21 cellular contexts compared by ENCODE assay signal in the genomic region with DNA sequence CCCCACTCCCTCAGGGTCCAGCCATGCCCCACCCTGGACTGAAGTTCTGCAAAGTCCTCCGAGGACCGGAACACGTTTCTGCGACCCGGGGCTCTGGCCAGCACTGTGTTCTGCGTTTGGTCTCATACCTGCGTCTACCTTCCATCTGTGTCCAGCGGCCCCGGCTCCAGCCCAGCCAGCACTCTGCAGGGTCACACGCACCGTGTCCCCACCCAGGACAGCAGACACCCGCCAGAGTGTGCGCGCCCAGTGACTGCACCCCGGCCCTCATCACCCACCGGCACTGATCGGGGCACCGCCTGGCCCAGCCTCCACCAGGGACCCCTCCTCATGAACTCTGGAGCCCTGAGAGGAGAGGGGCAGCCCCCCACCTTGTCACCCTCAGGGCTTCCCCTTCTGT. TPM values are rescaled to one million over a fixed set of nuclear protein-coding genes. Genes with fewer than 3 reads are reported as not detected.
DNase-seq lines count a peak whose midpoint lies in the region; ATAC-seq, FAIRE-seq and TF ChIP-seq lines count a peak whose summit lies in the region.
"Had no signal": no experiment of that assay in that cellular context is flagged by ENCODE, and none has a peak within 500 bp of the region (broad histone marks: within the 10 kb centered on the region; RNA-seq: fewer than 3 reads in every experiment).

No MANE protein-coding gene starts in this region.

- H3K27ac Mint-ChIP-seq in naive thymus-derived CD4-positive, alpha-beta T cell, result no peak overlapping the region
- H3K27ac Mint-ChIP-seq in type B pancreatic cell (peak overlapping the region; percentile 59), endothelial cell (ENCODE audit: unreplicated experiment) (no peak overlapping the region)
- H3K27ac Mint-ChIP-seq: CD4-positive, alpha-beta T cell had no signal

- peaks cover 28% of the 10 kb centered on the region for H3F3A ChIP-seq in SK-N-SH (replicated peaks; ENCODE audit: insufficient read depth)

- ATAC-seq in SK-N-SH treated with all-trans-retinoic acid at 6 μM for 48 hours (peak; percentile 17), K562 (peak; percentile 36), HG02973 (IDR thresholded peaks at IDR 0.05; ENCODE audit: unreplicated experiment) (no peak)
- peak; percentile 11 for ATAC-seq in naive thymus-derived CD4-positive, alpha-beta T cell
- ATAC-seq: Right ventricle myocardium inferior had no signal

- TF ChIP-seq RAD21 in SK-N-SH (IDR thresholded peaks at IDR 0.05; ENCODE audit: low read length), result no peak
- no peak for TF ChIP-seq RAD21 in K562 (CRISPR knock-in tag; conservative IDR thresholded peaks at IDR 0.05 in 1 of 2, IDR thresholded peaks at IDR 0.05 in 1 of 2)

- H2AFZ ChIP-seq in SK-N-SH (ENCODE audit: low read depth) (no peak overlapping the region), K562 (ENCODE audit: low read depth, low read length) (no peak overlapping the region)

- no peak overlapping the region for H3K9ac ChIP-seq in SK-N-SH
- no peak overlapping the region; a peak in 1 of 4 replicates for H3K9ac ChIP-seq in K562 (ENCODE audit: insufficient read depth in 1 of 2, low read depth in 2 of 2, low read length in 2 of 2)

- H3K36me3 ChIP-seq in SK-N-SH (replicated peaks in 1 of 2; ENCODE audit: control insufficient read depth in 1 of 2, insufficient read depth in 2 of 2, low read length in 1 of 2), result peaks cover 8% of the 10 kb centered on the region in 2 experiments
- H3K36me3 ChIP-seq in K562 (ENCODE audit: control insufficient read depth, insufficient read depth, low read length), result no peaks in the 10 kb centered on the region
- H3K36me3 ChIP-seq in naive thymus-derived CD4-positive, alpha-beta T cell (ENCODE audit: control insufficient read depth in 2 of 3, insufficient read depth in 3 of 3, low read length in 3 of 3), result peaks cover 0 to 8% (median 0%) of the 10 kb centered on the region in 3 experiments
- H3K36me3 ChIP-seq: BE2C had no signal

- H3K4me3 ChIP-seq in SK-N-SH (ENCODE audit: low read depth in 2 of 2, low read length in 1 of 2), result no peak overlapping the region
- H3K4me3 ChIP-seq in K562, result no peak overlapping the region
- no peak overlapping the region for H3K4me3 ChIP-seq in naive thymus-derived CD4-positive, alpha-beta T cell (ENCODE audit: low read length)

- CTCF ChIA-PET in SK-N-SH (lab: Yijun Ruan, JAX) (no interaction called here), K562 (lab: Yijun Ruan, JAX; ENCODE audit: low intra/inter-chr PET ratio) (no interaction called here)
- CTCF ChIA-PET in naive thymus-derived CD4-positive, alpha-beta T cell (lab: Charles Lee), result no interaction called here

- FAIRE-seq in K562 (lab: Jason Lieb, UNC), result no peak
- FAIRE-seq: GM19239, RCC 7860 had no signal

- H3K27me3 ChIP-seq in SK-N-SH (ENCODE audit: insufficient read depth) (no peaks in the 10 kb centered on the region), K562 (ENCODE audit: control insufficient read depth in 2 of 2, insufficient read depth in 2 of 2, low read length in 2 of 2) (peaks cover 0 to 51% of the 10 kb centered on the region in 2 experiments; a peak in 3 of 5 replicates)
- no peaks in the 10 kb centered on the region for H3K27me3 ChIP-seq in naive thymus-derived CD4-positive, alpha-beta T cell (ENCODE audit: control insufficient read depth in 2 of 2, insufficient read depth in 2 of 2, low read length in 2 of 2)
- H3K27me3 ChIP-seq: BE2C had no signal

- peaks cover 0 to 2% (median 0%) of the 10 kb centered on the region in 11 donors for H3K9me3 Mint-ChIP-seq in naive thymus-derived CD4-positive, alpha-beta T cell
- H3K9me3 Mint-ChIP-seq in type B pancreatic cell, result no peaks in the 10 kb centered on the region
- H3K9me3 Mint-ChIP-seq in endothelial cell (ENCODE audit: unreplicated experiment), result no peaks in the 10 kb centered on the region
- H3K9me3 Mint-ChIP-seq: CD4-positive, alpha-beta T cell had no signal

- TF ChIP-seq CTCF in SK-N-SH (IDR thresholded peaks at IDR 0.05), result no peak
- no peak for TF ChIP-seq CTCF in K562 (IDR thresholded peaks at IDR 0.05 in 2 of 3, conservative IDR thresholded peaks at IDR 0.05 in 1 of 3; ENCODE audit: insufficient read depth in 2 of 3, low read depth in 1 of 3, low read length in 3 of 3)
- TF ChIP-seq CTCF in type B pancreatic cell (conservative IDR thresholded peaks at IDR 0.05), result no peak
- no peak for TF ChIP-seq CTCF in endothelial cell (IDR thresholded peaks at IDR 0.05; ENCODE audit: unreplicated experiment)

- BruUV-seq in K562 (replicated peaks; lab: Mats Ljungman, UMichigan), result no TSS peak

- TF ChIP-seq EP300 in SK-N-SH (IDR thresholded peaks at IDR 0.05; ENCODE audit: borderline replicate concordance in 1 of 2, low read depth in 1 of 2, low read length in 1 of 2) (no peak), K562 (IDR thresholded peaks at IDR 0.05; ENCODE audit: low read length) (no peak)

- H3K4me2 ChIP-seq in SK-N-SH (no peak overlapping the region), K562 (ENCODE audit: insufficient read depth, low read length) (no peak overlapping the region)

- no peak overlapping the region for H3K4me3 Mint-ChIP-seq in naive thymus-derived CD4-positive, alpha-beta T cell
- H3K4me3 Mint-ChIP-seq in type B pancreatic cell (no peak overlapping the region), endothelial cell (ENCODE audit: unreplicated experiment) (no peak overlapping the region)
- H3K4me3 Mint-ChIP-seq: CD4-positive, alpha-beta T cell had no signal

- in situ Hi-C loops in K562 (cut with MboI), result no loop called here

- no peaks in the 10 kb centered on the region for H3K4me1 ChIP-seq in SK-N-SH (ENCODE audit: control insufficient read depth in 1 of 2, insufficient read depth in 2 of 2, low read depth in 1 of 2, low read length in 1 of 2)
- H3K4me1 ChIP-seq in K562 (replicated peaks in 1 of 2; ENCODE audit: control insufficient read depth in 2 of 2, insufficient read depth in 2 of 2, low read length in 2 of 2), result peaks cover 0 to 29% of the 10 kb centered on the region in 2 experiments; a peak in 2 of 5 replicates
- H3K4me1 ChIP-seq in naive thymus-derived CD4-positive, alpha-beta T cell (ENCODE audit: control insufficient read depth in 2 of 2, insufficient read depth in 2 of 2, low read length in 2 of 2), result peaks cover 0 to 1% of the 10 kb centered on the region in 2 donors
- H3K4me1 ChIP-seq: BE2C, Caco-2 had no signal

- POLR2A ChIA-PET in SK-N-SH (lab: Yijun Ruan, JAX), result no interaction called here
- POLR2A ChIA-PET in K562 (lab: Yijun Ruan, JAX), result no interaction called here
- POLR2A ChIA-PET in naive thymus-derived CD4-positive, alpha-beta T cell (lab: Charles Lee), result no interaction called here

- DNase-seq in SK-N-SH, result no peak
- no peak for DNase-seq in K562 (ENCODE audit: extremely low read depth in 1 of 4, low spot score in 3 of 4)
- no peak for DNase-seq in naive thymus-derived CD4-positive, alpha-beta T cell
- no peak for DNase-seq in type B pancreatic cell (ENCODE audit: extremely low spot score, unreplicated experiment)
- no peak for DNase-seq in endothelial cell (ENCODE audit: low spot score)
- no peak for DNase-seq in germinal center (ENCODE audit: low spot score)
- DNase-seq: BE2C; Caco-2; CD4-positive, alpha-beta T cell; DMS153; GDM1; GOT3; KG1; MV-4-11; NCI-H1694 treated with DMSO at 0.1 percent for 48 hours had no signal

- H3K79me2 ChIP-seq in SK-N-SH (ENCODE audit: insufficient read depth) (no peaks in the 10 kb centered on the region), K562 (ENCODE audit: control insufficient read depth, insufficient read depth, low read length) (no peaks in the 10 kb centered on the region)

- H4K20me1 ChIP-seq in SK-N-SH (ENCODE audit: insufficient read depth), result 0 out of 2 replicates have a peak, but pooled peaks cover 3% of the 10 kb centered on the region
- no peaks in the 10 kb centered on the region for H4K20me1 ChIP-seq in K562 (replicated peaks; ENCODE audit: control insufficient read depth, insufficient read depth, low read length)

- no peaks in the 10 kb centered on the region for H3K9me2 ChIP-seq in SK-N-SH

- peaks cover 0 to 10% (median 3%) of the 10 kb centered on the region in 5 donors for H3K27me3 Mint-ChIP-seq in naive thymus-derived CD4-positive, alpha-beta T cell
- no peaks in the 10 kb centered on the region for H3K27me3 Mint-ChIP-seq in type B pancreatic cell
- peaks cover 12% of the 10 kb centered on the region for H3K27me3 Mint-ChIP-seq in endothelial cell (ENCODE audit: unreplicated experiment)
- H3K27me3 Mint-ChIP-seq: CD4-positive, alpha-beta T cell had no signal

- intact Hi-C loops in K562 (cut with micrococcal nuclease), result no loop called here
- intact Hi-C loops in naive thymus-derived CD4-positive, alpha-beta T cell (cut with micrococcal nuclease), result no loop called here

- no peaks in the 10 kb centered on the region for H3K9me1 ChIP-seq in K562 (ENCODE audit: control insufficient read depth, insufficient read depth, low read length)

- TF ChIP-seq POLR2A in K562 (conservative IDR thresholded peaks at IDR 0.05), result no peak

- 93% methylated on average over 18 of the region's 18 CpGs for WGBS in SK-N-SH (ENCODE audit: low lambda C conversion rate)
- WGBS in K562 (ENCODE audit: insufficient coverage, low coverage, missing lambda C conversion rate), result 40% methylated on average over 13 of the region's 18 CpGs

- peaks cover 0 to 3% (median under 1%) of the 10 kb centered on the region in 5 donors for H3K36me3 Mint-ChIP-seq in naive thymus-derived CD4-positive, alpha-beta T cell
- H3K36me3 Mint-ChIP-seq in type B pancreatic cell (peaks cover 4% of the 10 kb centered on the region), endothelial cell (ENCODE audit: low read depth, unreplicated experiment) (no peaks in the 10 kb centered on the region)

- H3K9me3 ChIP-seq in SK-N-SH (no peaks in the 10 kb centered on the region), K562 (replicated peaks; ENCODE audit: control insufficient read depth, insufficient read depth, low read depth, low read length) (no peaks in the 10 kb centered on the region)
- H3K9me3 ChIP-seq in naive thymus-derived CD4-positive, alpha-beta T cell (ENCODE audit: control insufficient read depth in 2 of 3, low read length in 3 of 3), result no peaks in the 10 kb centered on the region
- H3K9me3 ChIP-seq: BE2C, Caco-2 had no signal

- no peak overlapping the region for H3K27ac ChIP-seq in SK-N-SH (ENCODE audit: low read depth in 2 of 2, low read length in 1 of 2)
- H3K27ac ChIP-seq in K562 (ENCODE audit: extremely low read depth, low read depth, low read length), result no peak overlapping the region
- no peak overlapping the region for H3K27ac ChIP-seq in naive thymus-derived CD4-positive, alpha-beta T cell (ENCODE audit: low read depth, low read length)
- H3K27ac ChIP-seq: 22Rv1 had no signal

- H3K4me1 Mint-ChIP-seq in naive thymus-derived CD4-positive, alpha-beta T cell, result peaks cover 0 to 4% (median 2%) of the 10 kb centered on the region in 7 donors
- H3K4me1 Mint-ChIP-seq in type B pancreatic cell (ENCODE audit: unreplicated experiment) (no peaks in the 10 kb centered on the region), endothelial cell (ENCODE audit: unreplicated experiment) (no peaks in the 10 kb centered on the region)

RNA-seq across cellular contexts. Expression of a gene that starts 20.3 kb away (rescaled TPM):
- 11.2 and 12.3 TPM in 2 replicates for polyA plus RNA-seq in SK-N-SH (2012; rRNA removed)
- 4.4 and 8.9 TPM in 2 replicates for polyA plus RNA-seq in SK-N-SH (2012; cell fraction: cytosol; rRNA removed)
- 18.5 and 19.4 TPM in 2 replicates for polyA plus RNA-seq in SK-N-SH (2012; cell fraction: nucleus; rRNA removed)
- total RNA-seq in K562 (2011; cell fraction: chromatin; rRNA removed; ENCODE audit: low replicate concordance), result 2.7 and 9.3 TPM in 2 replicates
- total RNA-seq in K562 (2011; cell fraction: nucleolus; rRNA removed), result 2.4 and 3.3 TPM in 2 replicates
- 3.4 and 3.6 TPM in 2 replicates for total RNA-seq in K562 (2011; cell fraction: nucleoplasm; rRNA removed)
- total RNA-seq in K562 (2014; rRNA removed), result 0.77 and 2.3 TPM in 2 replicates
- total RNA-seq in K562 (2014; rRNA removed; fragmentation: Illumina TruSeq; extraction: Trizol), result 0.03 and 0.29 TPM in 2 replicates
- 0.14 and 0.19 TPM in 2 replicates for total RNA-seq in K562 (2015; rRNA removed; fragmentation: Illumina TruSeq; extraction: Trizol)
- total RNA-seq in K562 (2021), result 1.2 and 1.4 TPM in 2 replicates
- 1.1 and 1.2 TPM in 2 replicates for polyA plus RNA-seq in K562 (2011; rRNA removed)
- polyA plus RNA-seq in K562 (2011; cell fraction: cytosol; rRNA removed), result 0.80 and 4.7 TPM in 2 replicates
- polyA plus RNA-seq in K562 (2011; cell fraction: nucleus; rRNA removed), result 1.7 and 4.8 TPM in 2 replicates
- polyA plus RNA-seq in K562 (2012), result 0.60 and 0.78 TPM in 2 replicates
- 0.37 and 1.1 TPM in 2 replicates for polyA plus RNA-seq in K562 (2014; fragmentation: Illumina TruSeq; extraction: Trizol)
- polyA plus RNA-seq in K562 (2014; fragmentation: Nextera tagmentation; extraction: Ambion mirVana), result under 1 TPM; 0.01 to 0.03 TPM
- polyA plus RNA-seq in K562 (2014; rRNA removed), result 0.82 and 1.2 TPM in 2 replicates
- polyA minus RNA-seq in K562 (2011; rRNA and poly(A)+ RNA removed), result 0.36 and 2.3 TPM in 2 replicates
- 0.86 and 4.1 TPM in 2 replicates for polyA minus RNA-seq in K562 (2011; cell fraction: cytosol; rRNA and poly(A)+ RNA removed)
- polyA minus RNA-seq in K562 (2011; cell fraction: nucleus; rRNA and poly(A)+ RNA removed), result 0.44 and 0.54 TPM in 2 replicates
- 1 to 10 TPM in 1 of 5 experiments, under 1 TPM in 4; 0.11 to 1.3 (median 0.32) TPM for total RNA-seq in naive thymus-derived CD4-positive, alpha-beta T cell
- polyA plus RNA-seq in naive thymus-derived CD4-positive, alpha-beta T cell, result under 1 TPM in 1 of 2 donors, not detected in 1; 0.38 TPM
- 76.1 and 79.6 TPM in 2 replicates for total RNA-seq in type B pancreatic cell (ENCODE audit: low replicate concordance)
- total RNA-seq in endothelial cell (ENCODE audit: unreplicated experiment), result 6.4 TPM
